13 cellular contexts compared by ENCODE assay signal in genomic region chr6:137487947-137488735, GRCh38. TPM values are rescaled to one million over a fixed set of nuclear protein-coding genes. Genes with fewer than 3 reads are reported as not detected.
DNase-seq lines count a peak whose midpoint lies in the region; ATAC-seq and TF ChIP-seq lines count a peak whose summit lies in the region.
"Had no signal": no experiment of that assay in that cellular context is flagged by ENCODE, and none has a peak within 500 bp of the region (broad histone marks: within the 10 kb centered on the region; RNA-seq: fewer than 3 reads in every experiment).

No MANE protein-coding gene starts in this region.

- H3K27me3 ChIP-seq in ectodermal cell (ENCODE audit: control insufficient read depth, insufficient read depth, low read length, poor library complexity, severe bottlenecking) = peaks cover 80% of the 10 kb centered on the region
- H3K27me3 ChIP-seq in parathyroid adenoma (ENCODE audit: control insufficient read depth, insufficient read depth, low read length) = peaks cover 23% of the 10 kb centered on the region

- peak overlapping the region; percentile 25 for H3K4me3 ChIP-seq in ectodermal cell (ENCODE audit: insufficient read depth, low read depth, low read length)
- no peak overlapping the region for H3K4me3 ChIP-seq in parathyroid adenoma (ENCODE audit: low read depth, low read length)
- H3K4me3 ChIP-seq: lung had no signal

- H3K4me1 Mint-ChIP-seq in T-cell = peaks cover 29 to 37% (median 37%) of the 10 kb centered on the region in 3 donors

- H3K4me1 ChIP-seq in ectodermal cell (ENCODE audit: control insufficient read depth, insufficient read depth, low read length) = peaks cover 33% of the 10 kb centered on the region
- no peaks in the 10 kb centered on the region for H3K4me1 ChIP-seq in parathyroid adenoma

- no peak overlapping the region for H2AFZ ChIP-seq in parathyroid adenoma

- no peaks in the 10 kb centered on the region for H3K9me3 ChIP-seq in ectodermal cell (ENCODE audit: control insufficient read depth, low read length)
- H3K9me3 ChIP-seq in parathyroid adenoma (ENCODE audit: control insufficient read depth, low read length) = no peaks in the 10 kb centered on the region

- H3K9me3 Mint-ChIP-seq in T-cell = no peaks in the 10 kb centered on the region

- H3K27ac ChIP-seq in ectodermal cell (ENCODE audit: insufficient read depth, low read depth, low read length, poor library complexity, severe bottlenecking) (no peak overlapping the region), parathyroid adenoma (no peak overlapping the region)

- H3K27me3 Mint-ChIP-seq in T-cell = peaks cover 75 to 85% of the 10 kb centered on the region in 2 donors

- no peak for TF ChIP-seq CTCF in parathyroid adenoma (IDR thresholded peaks at IDR 0.05)

- no peak overlapping the region for H3K9ac ChIP-seq in parathyroid adenoma

- H3K36me3 Mint-ChIP-seq in T-cell = peaks cover 2% of the 10 kb centered on the region

- CTCF ChIA-PET in T-cell (lab: Charles Lee) = no interaction called here

- H3K4me2 ChIP-seq in parathyroid adenoma (ENCODE audit: low read length) = peak overlapping the region; percentile 45

- ATAC-seq in T-cell (replicated peaks in 1 of 4) (peak; percentile 59 to 77 (median 68)), HG03159 (IDR thresholded peaks at IDR 0.05; ENCODE audit: unreplicated experiment) (no peak), HG02763 (IDR thresholded peaks at IDR 0.05; ENCODE audit: unreplicated experiment) (no peak)
- ATAC-seq: esophagus mucosa had no signal

- POLR2A ChIA-PET in T-cell (lab: Charles Lee) = no interaction called here

- no peaks in the 10 kb centered on the region for H3K79me2 ChIP-seq in parathyroid adenoma

- H3K27ac Mint-ChIP-seq in T-cell = peak overlapping the region in 1 of 2 donors; percentile 61

- peak overlapping the region; percentile 17 to 70 (median 41) for H3K4me3 Mint-ChIP-seq in T-cell

- H3K36me3 ChIP-seq in ectodermal cell (ENCODE audit: control insufficient read depth, insufficient read depth, low read length) = no peaks in the 10 kb centered on the region
- H3K36me3 ChIP-seq in parathyroid adenoma (ENCODE audit: control insufficient read depth, insufficient read depth, low read length) = no peaks in the 10 kb centered on the region

- WGBS in ectodermal cell, 2 experiments = 1% methylated on average over 49 of the region's 49 CpGs

- DNase-seq in D341Med (ENCODE audit: low spot score) (peak; percentile 24), T-cell (peak in 2 of 34 experiments; percentile 25 to 26), hepatic stellate cell (ENCODE audit: low spot score) (no peak), DMS 273 (lab: John Stamatoyannopoulos, UW; ENCODE audit: unreplicated experiment) (no peak)
- DNase-seq: KBM-7, NCI-H446 had no signal

RNA-seq across cellular contexts. Expression of gene OLIG3, which starts 6.1 kb away (rescaled TPM):
- not detected for total RNA-seq in T-cell
- 28.6 TPM for polyA plus RNA-seq in ectodermal cell (2013, experiment 1 of 4)
- 18.4 TPM for polyA plus RNA-seq in ectodermal cell (2013, experiment 2 of 4)
- polyA plus RNA-seq in ectodermal cell (2013, experiment 3 of 4) = 27.9 TPM
- 31.6 TPM for polyA plus RNA-seq in ectodermal cell (2013, experiment 4 of 4)
- total RNA-seq: Daoy, esophagus mucosa, lung had no signal
- polyA plus RNA-seq: lung had no signal

Comparison
In these comparisons a context has a peak if more than half of its experiments do, and no peak if none do; other contexts are left out.
1. ATAC-seq: peak in T-cell (4 of 4); none in HG03159 (single experiment) and HG02763 (single experiment).